ENCODE assay signal across 1 cellular context in genomic region chr22:42281284-42281683, GRCh38.
TF ChIP-seq lines count a peak whose summit lies in the region.

No MANE protein-coding gene starts in this region.

TF ChIP-seq in K562, 482 proteins besides CTCF, POLR2A, EP300 and RAD21:
- no peak for TF ChIP-seq ZNF282 (CRISPR knock-in tag; IDR thresholded peaks at IDR 0.05)
- TF ChIP-seq PBX2 (CRISPR knock-in tag; IDR thresholded peaks at IDR 0.05; ENCODE audit: low read depth) = no peak
- no peak for TF ChIP-seq PBX2 (tag; conservative IDR thresholded peaks at IDR 0.05; ENCODE audit: low read depth)
- TF ChIP-seq RBM25 (IDR thresholded peaks at IDR 0.05; ENCODE audit: low read depth, low read length, severe bottlenecking) = peak; percentile 32
- no peak for TF ChIP-seq ZNF584 (CRISPR knock-in tag; IDR thresholded peaks at IDR 0.05; ENCODE audit: low read depth)
- peak; percentile 91 for TF ChIP-seq ZFP36 (IDR thresholded peaks at IDR 0.05; ENCODE audit: low read depth, low read length, partially characterized antibody)
- no peak for TF ChIP-seq MEF2D (tag; conservative IDR thresholded peaks at IDR 0.05; ENCODE audit: low read depth)
- TF ChIP-seq STAT6 (CRISPR knock-in tag; IDR thresholded peaks at IDR 0.05) = no peak
- no peak for TF ChIP-seq DIDO1 (tag; IDR thresholded peaks at IDR 0.05; ENCODE audit: low read depth)
- no peak for TF ChIP-seq ARHGAP35 (IDR thresholded peaks at IDR 0.05; ENCODE audit: partially characterized antibody)
- no peak for TF ChIP-seq ZFP1 (CRISPR knock-in tag; IDR thresholded peaks at IDR 0.05)
- no peak for TF ChIP-seq ZNF445 (CRISPR knock-in tag; IDR thresholded peaks at IDR 0.05; ENCODE audit: low read depth)
- TF ChIP-seq ZNF551 (CRISPR knock-in tag; IDR thresholded peaks at IDR 0.05) = no peak
- no peak for TF ChIP-seq ZNF57 (CRISPR knock-in tag; IDR thresholded peaks at IDR 0.05)
- no peak for TF ChIP-seq NELFE (IDR thresholded peaks at IDR 0.05; ENCODE audit: insufficient read depth, insufficient read length)
TF ChIP-seq in K562: peak in this region for 2.
